Comparison of ENCODE assay signal across 1 cellular context in genomic region chrX:154526901-154527675, GRCh38.
TF ChIP-seq lines count a peak whose summit lies in the region.

No MANE protein-coding gene starts in this region.

TF ChIP-seq in K562, 482 proteins besides CTCF, POLR2A, EP300 and RAD21 (continued from another document and continues in another):
- no peak for TF ChIP-seq CLOCK (CRISPR knock-in tag; IDR thresholded peaks at IDR 0.05; ENCODE audit: borderline replicate concordance)
- no peak for TF ChIP-seq SMAD2 (IDR thresholded peaks at IDR 0.05; ENCODE audit: low read depth, low read length)
- TF ChIP-seq RUNX1 (IDR thresholded peaks at IDR 0.05; ENCODE audit: low read depth): no peak
- 0 out of 2 replicates have a peak, but pooled peaks have one; percentile 19 for TF ChIP-seq SUPT5H (IDR thresholded peaks at IDR 0.05)
- TF ChIP-seq GTF2F1 (IDR thresholded peaks at IDR 0.05; ENCODE audit: low read depth, low read length): no peak
- no peak for TF ChIP-seq SREBF2 (CRISPR knock-in tag; IDR thresholded peaks at IDR 0.05)
- TF ChIP-seq ZNF23 (CRISPR knock-in tag; IDR thresholded peaks at IDR 0.05): no peak
- TF ChIP-seq, protein P1, sequence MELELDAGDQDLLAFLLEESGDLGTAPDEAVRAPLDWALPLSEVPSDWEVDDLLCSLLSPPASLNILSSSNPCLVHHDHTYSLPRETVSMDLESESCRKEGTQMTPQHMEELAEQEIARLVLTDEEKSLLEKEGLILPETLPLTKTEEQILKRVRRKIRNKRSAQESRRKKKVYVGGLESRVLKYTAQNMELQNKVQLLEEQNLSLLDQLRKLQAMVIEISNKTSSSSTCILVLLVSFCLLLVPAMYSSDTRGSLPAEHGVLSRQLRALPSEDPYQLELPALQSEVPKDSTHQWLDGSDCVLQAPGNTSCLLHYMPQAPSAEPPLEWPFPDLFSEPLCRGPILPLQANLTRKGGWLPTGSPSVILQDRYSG (tag; conservative IDR thresholded peaks at IDR 0.05; ENCODE audit: low read depth): no peak
- no peak for TF ChIP-seq STAT5B (CRISPR knock-in tag; IDR thresholded peaks at IDR 0.05)
- no peak for TF ChIP-seq ARNT (IDR thresholded peaks at IDR 0.05)
- TF ChIP-seq KDM5B (IDR thresholded peaks at IDR 0.05; ENCODE audit: insufficient replicate concordance, low read depth, low read length): peak; percentile 29
- TF ChIP-seq ARHGAP35 (IDR thresholded peaks at IDR 0.05; ENCODE audit: partially characterized antibody): no peak
- TF ChIP-seq MAZ (CRISPR knock-in tag; conservative IDR thresholded peaks at IDR 0.05 in 1 of 2, IDR thresholded peaks at IDR 0.05 in 1 of 2): peak in 1 of 2 experiments; percentile 65; a peak in 2 of 4 replicates
- no peak for TF ChIP-seq ZNF644 (tag; IDR thresholded peaks at IDR 0.05; ENCODE audit: low read depth)
- no peak for TF ChIP-seq SRSF1 (IDR thresholded peaks at IDR 0.05; ENCODE audit: low read depth, low read length)
- no peak for TF ChIP-seq FOXJ3 (CRISPR knock-in tag; IDR thresholded peaks at IDR 0.05)
- TF ChIP-seq NR2C1 (IDR thresholded peaks at IDR 0.05): no peak
- no peak for TF ChIP-seq NR2C1 (tag; IDR thresholded peaks at IDR 0.05)
- TF ChIP-seq ZNF146 (CRISPR knock-in tag; IDR thresholded peaks at IDR 0.05; ENCODE audit: unreplicated experiment): no peak
- TF ChIP-seq MGA (IDR thresholded peaks at IDR 0.05): no peak
- no peak for TF ChIP-seq PTRF (tag; IDR thresholded peaks at IDR 0.05)
- TF ChIP-seq ZBTB8A (IDR thresholded peaks at IDR 0.05; ENCODE audit: partially characterized antibody): no peak
- TF ChIP-seq, protein P2, sequence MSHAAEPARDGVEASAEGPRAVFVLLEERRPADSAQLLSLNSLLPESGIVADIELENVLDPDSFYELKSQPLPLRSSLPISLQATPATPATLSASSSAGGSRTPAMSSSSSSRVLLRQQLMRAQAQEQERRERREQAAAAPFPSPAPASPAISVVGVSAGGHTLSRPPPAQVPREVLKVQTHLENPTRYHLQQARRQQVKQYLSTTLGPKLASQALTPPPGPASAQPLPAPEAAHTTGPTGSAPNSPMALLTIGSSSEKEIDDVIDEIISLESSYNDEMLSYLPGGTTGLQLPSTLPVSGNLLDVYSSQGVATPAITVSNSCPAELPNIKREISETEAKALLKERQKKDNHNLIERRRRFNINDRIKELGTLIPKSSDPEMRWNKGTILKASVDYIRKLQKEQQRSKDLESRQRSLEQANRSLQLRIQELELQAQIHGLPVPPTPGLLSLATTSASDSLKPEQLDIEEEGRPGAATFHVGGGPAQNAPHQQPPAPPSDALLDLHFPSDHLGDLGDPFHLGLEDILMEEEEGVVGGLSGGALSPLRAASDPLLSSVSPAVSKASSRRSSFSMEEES (CRISPR knock-in tag; IDR thresholded peaks at IDR 0.05): no peak
- TF ChIP-seq, protein P3, sequence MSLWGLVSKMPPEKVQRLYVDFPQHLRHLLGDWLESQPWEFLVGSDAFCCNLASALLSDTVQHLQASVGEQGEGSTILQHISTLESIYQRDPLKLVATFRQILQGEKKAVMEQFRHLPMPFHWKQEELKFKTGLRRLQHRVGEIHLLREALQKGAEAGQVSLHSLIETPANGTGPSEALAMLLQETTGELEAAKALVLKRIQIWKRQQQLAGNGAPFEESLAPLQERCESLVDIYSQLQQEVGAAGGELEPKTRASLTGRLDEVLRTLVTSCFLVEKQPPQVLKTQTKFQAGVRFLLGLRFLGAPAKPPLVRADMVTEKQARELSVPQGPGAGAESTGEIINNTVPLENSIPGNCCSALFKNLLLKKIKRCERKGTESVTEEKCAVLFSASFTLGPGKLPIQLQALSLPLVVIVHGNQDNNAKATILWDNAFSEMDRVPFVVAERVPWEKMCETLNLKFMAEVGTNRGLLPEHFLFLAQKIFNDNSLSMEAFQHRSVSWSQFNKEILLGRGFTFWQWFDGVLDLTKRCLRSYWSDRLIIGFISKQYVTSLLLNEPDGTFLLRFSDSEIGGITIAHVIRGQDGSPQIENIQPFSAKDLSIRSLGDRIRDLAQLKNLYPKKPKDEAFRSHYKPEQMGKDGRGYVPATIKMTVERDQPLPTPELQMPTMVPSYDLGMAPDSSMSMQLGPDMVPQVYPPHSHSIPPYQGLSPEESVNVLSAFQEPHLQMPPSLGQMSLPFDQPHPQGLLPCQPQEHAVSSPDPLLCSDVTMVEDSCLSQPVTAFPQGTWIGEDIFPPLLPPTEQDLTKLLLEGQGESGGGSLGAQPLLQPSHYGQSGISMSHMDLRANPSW (CRISPR knock-in tag; IDR thresholded peaks at IDR 0.05): no peak
- TF ChIP-seq NFATC3 (IDR thresholded peaks at IDR 0.05): no peak
- TF ChIP-seq DACH1 (IDR thresholded peaks at IDR 0.05; ENCODE audit: partially characterized antibody): peak; percentile 13
- TF ChIP-seq NONO (IDR thresholded peaks at IDR 0.05; ENCODE audit: low read depth in 2 of 2, low read length in 1 of 2): no peak
- no peak for TF ChIP-seq HDAC1 (IDR thresholded peaks at IDR 0.05)
- TF ChIP-seq, protein P4, sequence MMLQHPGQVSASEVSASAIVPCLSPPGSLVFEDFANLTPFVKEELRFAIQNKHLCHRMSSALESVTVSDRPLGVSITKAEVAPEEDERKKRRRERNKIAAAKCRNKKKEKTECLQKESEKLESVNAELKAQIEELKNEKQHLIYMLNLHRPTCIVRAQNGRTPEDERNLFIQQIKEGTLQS (IDR thresholded peaks at IDR 0.05): no peak
- TF ChIP-seq, protein P4 (CRISPR knock-in tag; conservative IDR thresholded peaks at IDR 0.05): no peak
- 0 out of 2 replicates have a peak, but pooled peaks have one; percentile 22 for TF ChIP-seq RBFOX2 (IDR thresholded peaks at IDR 0.05; ENCODE audit: low read depth, low read length)
- no peak for TF ChIP-seq TCF7L2 (IDR thresholded peaks at IDR 0.05; ENCODE audit: low read depth, low read length)
- TF ChIP-seq ZNF24 (IDR thresholded peaks at IDR 0.05): no peak
- TF ChIP-seq ELF1 (tag; IDR thresholded peaks at IDR 0.05): peak; percentile 42; the same call in 1 of the 2 replicates
- TF ChIP-seq ZKSCAN1 (IDR thresholded peaks at IDR 0.05; ENCODE audit: low read depth, low read length): no peak
- no peak for TF ChIP-seq ZNF124 (CRISPR knock-in tag; IDR thresholded peaks at IDR 0.05)
- no peak for TF ChIP-seq ZBED1 (IDR thresholded peaks at IDR 0.05)
- TF ChIP-seq ZSCAN32 (CRISPR knock-in tag; IDR thresholded peaks at IDR 0.05): no peak
- TF ChIP-seq IRF1 (CRISPR knock-in tag; IDR thresholded peaks at IDR 0.05; ENCODE audit: borderline replicate concordance): no peak
- TF ChIP-seq ERF (CRISPR knock-in tag; IDR thresholded peaks at IDR 0.05): no peak
- no peak for TF ChIP-seq CEBPG (CRISPR knock-in tag; IDR thresholded peaks at IDR 0.05)
- TF ChIP-seq CEBPG (tag; conservative IDR thresholded peaks at IDR 0.05 in 1 of 2, IDR thresholded peaks at IDR 0.05 in 1 of 2): no peak
- no peak for TF ChIP-seq ZNF311 (CRISPR knock-in tag; IDR thresholded peaks at IDR 0.05)
